9 cellular contexts compared by ENCODE assay signal in genomic region chr12:109336593-109336992, GRCh38. TPM values are rescaled to one million over a fixed set of nuclear protein-coding genes. Genes with fewer than 3 reads are reported as not detected.
"Had no signal": no experiment of that assay in that cellular context is flagged by ENCODE, and none has a peak within 500 bp of the region (broad histone marks: within the 10 kb centered on the region; RNA-seq: fewer than 3 reads in every experiment).

No MANE protein-coding gene starts in this region.

- H3K4me1 ChIP-seq: HAP-1 had no signal

- H3K9me3 ChIP-seq: HAP-1 had no signal

- DNase-seq: GM23248, GOT3, H7, IMR-90, KG1 had no signal

- H3K4me3 ChIP-seq: GM23248, HAP-1 had no signal

- H3K36me3 ChIP-seq: HAP-1 had no signal

- H2AFZ ChIP-seq: GM23248 had no signal

- H3K9ac ChIP-seq: GM23248 had no signal

- FAIRE-seq: HTR-8/SVneo had no signal

- H3K27ac ChIP-seq: GM23248 had no signal

RNA-seq across cellular contexts. Expression of gene MYO1H, which starts 11.1 kb away (rescaled TPM):
- total RNA-seq: GM23248, H4, H7, HT-29, IMR-90 had no signal
- polyA plus RNA-seq: GM23248, IMR-90 had no signal

RNA-seq across cellular contexts. Expression of gene FOXN4, which starts 27.5 kb away (rescaled TPM):
- total RNA-seq: GM23248, H4, HT-29, IMR-90 had no signal
- polyA plus RNA-seq: GM23248, IMR-90 had no signal
